In genomic region chr11:36478700-36479329, GRCh38 we compare ENCODE assay signal across 8 cellular contexts. TPM values are rescaled to one million over a fixed set of nuclear protein-coding genes. Genes with fewer than 3 reads are reported as not detected.
DNase-seq lines count a peak whose midpoint lies in the region; ATAC-seq and TF ChIP-seq lines count a peak whose summit lies in the region.

No MANE protein-coding gene starts in this region.

- H2BK15ac ChIP-seq in H9 (ENCODE audit: low read depth, low read length): no peak overlapping the region

- H3K9me3 Mint-ChIP-seq in H9: no peaks in the 10 kb centered on the region; a peak in 1 of 5 replicates

- no peak overlapping the region for H3K4me2 ChIP-seq in H9 (ENCODE audit: insufficient read depth, insufficient read length, low read length)

- no peaks in the 10 kb centered on the region for H3K79me2 ChIP-seq in H9 (ENCODE audit: insufficient read depth, low read length)

- H3K14ac ChIP-seq in H9 (ENCODE audit: insufficient read depth, low read length): no peak overlapping the region

- no peak overlapping the region for H3T11ph ChIP-seq in H9 (ENCODE audit: low read length)

- peaks cover 0 to 4% (median 3%) of the 10 kb centered on the region in 3 experiments; a peak in 4 of 7 replicates for H3K36me3 Mint-ChIP-seq in H9 (ENCODE audit: insufficient read depth in 1 of 3, low read depth in 3 of 3)

- ATAC-seq in HG02763 (IDR thresholded peaks at IDR 0.05; ENCODE audit: unreplicated experiment): no peak

- TF ChIP-seq POLR2A in tibial nerve (IDR thresholded peaks at IDR 0.05): no peak

- no peak overlapping the region for H3K4me3 Mint-ChIP-seq in H9

- TF ChIP-seq CTCF in H9 (conservative IDR thresholded peaks at IDR 0.05) (peak; percentile 75), astrocyte of the spinal cord (IDR thresholded peaks at IDR 0.05; ENCODE audit: low read depth, low read length) (peak; percentile 73), tibial nerve (IDR thresholded peaks at IDR 0.05) (peak; percentile 19 to 59 (median 29))

- H2BK5ac ChIP-seq in H9 (ENCODE audit: insufficient read length, low read length): no peak overlapping the region

- H2BK120ac ChIP-seq in H9 (ENCODE audit: low read depth, low read length, poor library complexity, severe bottlenecking): no peak overlapping the region

- H3K9ac ChIP-seq in H9 (ENCODE audit: extremely low read depth, insufficient read length, low read length): no peak overlapping the region

- no peak overlapping the region for H3K56ac ChIP-seq in H9 (ENCODE audit: insufficient read length, low read depth, low read length)

- H3K27ac ChIP-seq in H9 (ENCODE audit: insufficient read length, low read depth, low read length) (no peak overlapping the region), tibial nerve (no peak overlapping the region)

- H3K4me3 ChIP-seq in astrocyte of the spinal cord (ENCODE audit: low read depth, low read length) (no peak overlapping the region), tibial nerve (no peak overlapping the region)

- H3K36me3 ChIP-seq in tibial nerve: peaks cover 0 to 14% (median 0%) of the 10 kb centered on the region in 3 donors

- no peak overlapping the region for H3K18ac ChIP-seq in H9 (ENCODE audit: insufficient read length, low read depth, low read length)

- no peak overlapping the region for H2BK20ac ChIP-seq in H9 (ENCODE audit: low read depth, low read length, poor library complexity, severe bottlenecking)

- in situ Hi-C loops in astrocyte of the spinal cord (cut with HindIII; ENCODE audit: low sequenced_read_pairs): no loop called here

- no peaks in the 10 kb centered on the region for H3K23me2 ChIP-seq in H9 (ENCODE audit: insufficient read length, low read depth, low read length, poor library complexity, severe bottlenecking)

- no peaks in the 10 kb centered on the region; the same call in 1 of the 2 replicates for H3K27me3 Mint-ChIP-seq in H9 (ENCODE audit: low read depth)

- H3K27ac Mint-ChIP-seq in H9: no peak overlapping the region

- no peak overlapping the region for H2BK12ac ChIP-seq in H9 (ENCODE audit: insufficient read length, low read depth, low read length)

- H3K27me3 ChIP-seq in H9 (ENCODE audit: insufficient read depth, low read length) (no peaks in the 10 kb centered on the region), tibial nerve (no peaks in the 10 kb centered on the region)

- no peak overlapping the region for H4K5ac ChIP-seq in H9 (ENCODE audit: insufficient read length, low read depth, low read length)

- no peak overlapping the region for H4K8ac ChIP-seq in H9 (replicated peaks; ENCODE audit: insufficient read length, low read depth, low read length)

- no peaks in the 10 kb centered on the region for H3K4me1 ChIP-seq in H9 (ENCODE audit: insufficient read depth, low read length)
- H3K4me1 ChIP-seq in tibial nerve: peaks cover 0 to 10% (median 0%) of the 10 kb centered on the region in 4 donors

- H2AK5ac ChIP-seq in H9 (ENCODE audit: insufficient read length, low read length): no peak overlapping the region

- H3K4ac ChIP-seq in H9 (ENCODE audit: low read depth, low read length): no peak overlapping the region

- no peaks in the 10 kb centered on the region for H3K79me1 ChIP-seq in H9 (ENCODE audit: insufficient read depth, low read depth, low read length, poor library complexity, severe bottlenecking)

- no peak overlapping the region for H3K23ac ChIP-seq in H9 (ENCODE audit: insufficient read length, low read depth, low read length)

- H3K9me3 ChIP-seq in H9 (ENCODE audit: control insufficient read depth, low read depth, low read length): no peaks in the 10 kb centered on the region
- H3K9me3 ChIP-seq in tibial nerve: no peaks in the 10 kb centered on the region

- WGBS in H9 (ENCODE audit: extremely low coverage, insufficient read length, low lambda C conversion rate): no CpG with 5 or more reads among the region's 2 CpGs
- 17 to 26% methylated on average over 2 of the region's 2 CpGs for WGBS in tibial nerve, 2 donors

- no peak for TF ChIP-seq EP300 in tibial nerve (IDR thresholded peaks at IDR 0.05)

- no peaks in the 10 kb centered on the region for H4K20me1 ChIP-seq in H9 (ENCODE audit: control insufficient read depth, insufficient read depth, insufficient read length)

- peak; percentile 37 for DNase-seq in COLO668 (lab: John Stamatoyannopoulos, UW; ENCODE audit: unreplicated experiment)
- DNase-seq in H9: no peak
- peak; percentile 28 for DNase-seq in NCI-H748 treated with DMSO at 0.1 percent for 48 hours (lab: John Stamatoyannopoulos, UW)
- peak; percentile 72 for DNase-seq in astrocyte of the spinal cord (ENCODE audit: low read depth, low spot score)
- DNase-seq in inferior parietal cortex (ENCODE audit: extremely low spot score): peak; percentile 83
- DNase-seq in tibial nerve (ENCODE audit: low spot score in 2 of 2): peak in 1 of 2 donors; percentile 36
- DNase-seq in NCI-H128 (lab: John Stamatoyannopoulos, UW; ENCODE audit: unreplicated experiment): no peak

- H3K4me1 Mint-ChIP-seq in H9: no peaks in the 10 kb centered on the region

- H4K91ac ChIP-seq in H9 (ENCODE audit: insufficient read length, low read depth, low read length): no peak overlapping the region

- no peak overlapping the region for H2AFZ ChIP-seq in H9 (ENCODE audit: low read length)

RNA-seq across cellular contexts. Expression of gene TRAF6, which starts 31.3 kb away (rescaled TPM):
- total RNA-seq in H9 (2021) (9.8 and 9.9 TPM in 2 replicates), tibial nerve (10 to 100 TPM in 3 of 4 donors, 1 to 10 TPM in 1; 9.9 to 17.7 (median 13.8) TPM)

Comparison
In these comparisons a context has a peak if more than half of its experiments do, and no peak if none do; other contexts are left out.
1. DNase-seq: peak in COLO668 (single experiment), NCI-H748 treated with DMSO at 0.1 percent for 48 hours (single experiment), astrocyte of the spinal cord (single experiment) and inferior parietal cortex (single experiment); none in H9 (single experiment) and NCI-H128 (single experiment).
2. Peak in every context shown above with its lines, with median percentiles within 50 percentile points of each other: CTCF ChIP-seq.